In the genomic region with DNA sequence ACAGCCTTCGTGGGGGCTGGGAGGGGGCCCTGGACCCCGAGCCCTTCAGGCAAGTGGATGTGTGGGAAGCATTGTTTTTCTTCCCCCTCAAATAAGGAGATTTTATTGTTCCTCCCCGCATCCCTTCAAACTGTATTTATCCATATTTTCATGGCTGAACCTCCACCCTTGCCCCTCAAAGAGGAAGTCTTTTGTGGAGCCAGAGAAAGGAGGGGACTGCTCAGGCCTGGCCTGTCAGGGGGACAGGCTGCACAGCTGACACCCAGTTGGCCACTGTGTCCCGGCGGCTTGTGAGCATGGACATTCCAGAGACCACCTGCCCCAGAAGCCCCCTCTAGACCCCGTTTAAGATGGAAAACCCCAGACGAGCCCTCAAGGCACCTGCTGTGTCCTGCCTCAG, we compare ENCODE assay signal across 19 cellular contexts.
"Had no signal": no experiment of that assay in that cellular context is flagged by ENCODE, and none has a peak within 500 bp of the region (broad histone marks: within the 10 kb centered on the region; RNA-seq: fewer than 3 reads in every experiment).

No MANE protein-coding gene starts in this region.

- H3K9me3 ChIP-seq: colonic mucosa, esophagus squamous epithelium, gastroesophageal sphincter, mucosa of descending colon, sigmoid colon had no signal

- H3K27me3 ChIP-seq: colonic mucosa, esophagus squamous epithelium, gastroesophageal sphincter, sigmoid colon had no signal

- H3K9me3 Mint-ChIP-seq: natural killer cell; stimulated activated naive B cell treated with anti-CD40 and anti-IgM and Interleukin-4, amounts not matched to agents 10 μg/mL and 1 μg/mL and 100 μg/mL, for 72 hours; stimulated activated naive CD8-positive, alpha-beta T cell treated with anti-CD3 and anti-CD28 coated beads, Interleukin-15, amount 100 ng/mL, for 72 hours had no signal

- H3K27me3 Mint-ChIP-seq: stimulated activated naive B cell treated with anti-CD40 and anti-IgM and Interleukin-4, amounts not matched to agents 10 μg/mL and 1 μg/mL and 100 μg/mL, for 72 hours; stimulated activated naive CD8-positive, alpha-beta T cell treated with anti-CD3 and anti-CD28 coated beads, Interleukin-15, amount 100 ng/mL, for 72 hours had no signal

- H3K36me3 ChIP-seq: colonic mucosa, esophagus squamous epithelium, gastroesophageal sphincter, sigmoid colon had no signal

- H3K4me3 Mint-ChIP-seq: natural killer cell; stimulated activated naive B cell treated with anti-CD40 and anti-IgM and Interleukin-4, amounts not matched to agents 10 μg/mL and 1 μg/mL and 100 μg/mL, for 72 hours; stimulated activated naive CD8-positive, alpha-beta T cell treated with anti-CD3 and anti-CD28 coated beads, Interleukin-15, amount 100 ng/mL, for 72 hours had no signal

- H3K4me3 ChIP-seq: colonic mucosa, esophagus squamous epithelium, gastroesophageal sphincter, mucosa of descending colon, sigmoid colon, skin epidermis had no signal

- DNase-seq: colonic mucosa; dermis blood vessel endothelial cell; esophagus squamous epithelium; foreskin fibroblast; glutamatergic neuron; islet precursor cell; mammary epithelial cell; mucosa of descending colon; natural killer cell; sigmoid colon; stimulated activated CD4-positive, alpha-beta T cell treated with anti-CD3 and anti-CD28 coated beads, Interleukin-2, amount 100 ng/mL, for 24 hours; stimulated activated CD4-positive, alpha-beta T cell treated with anti-CD3 and anti-CD28 coated beads, Interleukin-4, amount 100 ng/mL, for 4 hours; stimulated activated naive B cell treated with anti-CD40 and anti-IgM and Interleukin-4, amounts not matched to agents 10 μg/mL and 1 μg/mL and 100 μg/mL, for 72 hours; stimulated activated naive CD8-positive, alpha-beta T cell treated with anti-CD3 and anti-CD28 coated beads, Interleukin-15, amount 100 ng/mL, for 72 hours; substantia nigra; trophoblast cell had no signal

- ATAC-seq: gastroesophageal sphincter; left lobe of liver; mucosa of descending colon; natural killer cell; stimulated activated naive B cell treated with anti-CD40 and anti-IgM and Interleukin-4, amounts not matched to agents 10 μg/mL and 1 μg/mL and 100 μg/mL, for 72 hours; stimulated activated naive CD8-positive, alpha-beta T cell treated with anti-CD3 and anti-CD28 coated beads, Interleukin-15, amount 100 ng/mL, for 72 hours had no signal

- H3K27ac ChIP-seq: colonic mucosa, esophagus squamous epithelium had no signal

- H3K36me3 Mint-ChIP-seq: natural killer cell; stimulated activated naive B cell treated with anti-CD40 and anti-IgM and Interleukin-4, amounts not matched to agents 10 μg/mL and 1 μg/mL and 100 μg/mL, for 72 hours had no signal

- H3K27ac Mint-ChIP-seq: natural killer cell; stimulated activated naive B cell treated with anti-CD40 and anti-IgM and Interleukin-4, amounts not matched to agents 10 μg/mL and 1 μg/mL and 100 μg/mL, for 72 hours; stimulated activated naive CD8-positive, alpha-beta T cell treated with anti-CD3 and anti-CD28 coated beads, Interleukin-15, amount 100 ng/mL, for 72 hours had no signal
